1 cellular context compared by ENCODE assay signal in genomic region chr17:199195-199604, GRCh38.
TF ChIP-seq lines count a peak whose summit lies in the region.

No MANE protein-coding gene starts in this region.

TF ChIP-seq in endothelial cell of umbilical vein, 7 proteins besides CTCF, POLR2A, EP300 and RAD21 (continued from another document):
- TF ChIP-seq EZH2 (IDR thresholded peaks at IDR 0.05; ENCODE audit: borderline replicate concordance, low read depth, low read length, severe bottlenecking), result no peak
